ENCODE assay signal across 1 cellular context in the genomic region with DNA sequence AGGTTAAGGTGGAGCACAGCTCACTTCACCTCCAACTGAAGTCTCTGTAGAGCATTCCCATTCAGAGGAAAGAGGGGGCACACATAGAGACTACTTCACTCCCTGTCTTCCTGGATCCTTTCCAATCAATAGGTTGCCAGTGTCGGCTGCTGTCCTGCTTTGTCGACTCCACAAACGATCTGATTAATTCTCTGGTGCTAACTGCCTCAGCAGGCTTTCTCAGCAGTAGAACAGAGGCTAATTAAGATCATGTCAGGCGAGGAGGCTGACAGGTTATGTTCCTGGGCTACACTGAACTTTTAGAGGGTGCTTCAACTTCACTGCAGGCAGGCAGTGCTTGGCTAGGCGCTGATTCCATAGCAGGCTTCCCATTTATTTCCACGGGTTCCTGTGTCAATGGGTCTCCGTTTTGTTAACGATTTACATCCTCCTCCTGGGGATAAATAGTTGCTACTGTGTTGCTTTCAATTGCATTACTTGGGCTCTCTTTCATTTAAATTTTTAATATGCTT.
TF ChIP-seq lines count a peak whose summit lies in the region.

No MANE protein-coding gene starts in this region.

TF ChIP-seq in GM23338, 12 proteins besides CTCF, POLR2A, EP300 and RAD21 (continued from another document):
- TF ChIP-seq, protein P1, sequence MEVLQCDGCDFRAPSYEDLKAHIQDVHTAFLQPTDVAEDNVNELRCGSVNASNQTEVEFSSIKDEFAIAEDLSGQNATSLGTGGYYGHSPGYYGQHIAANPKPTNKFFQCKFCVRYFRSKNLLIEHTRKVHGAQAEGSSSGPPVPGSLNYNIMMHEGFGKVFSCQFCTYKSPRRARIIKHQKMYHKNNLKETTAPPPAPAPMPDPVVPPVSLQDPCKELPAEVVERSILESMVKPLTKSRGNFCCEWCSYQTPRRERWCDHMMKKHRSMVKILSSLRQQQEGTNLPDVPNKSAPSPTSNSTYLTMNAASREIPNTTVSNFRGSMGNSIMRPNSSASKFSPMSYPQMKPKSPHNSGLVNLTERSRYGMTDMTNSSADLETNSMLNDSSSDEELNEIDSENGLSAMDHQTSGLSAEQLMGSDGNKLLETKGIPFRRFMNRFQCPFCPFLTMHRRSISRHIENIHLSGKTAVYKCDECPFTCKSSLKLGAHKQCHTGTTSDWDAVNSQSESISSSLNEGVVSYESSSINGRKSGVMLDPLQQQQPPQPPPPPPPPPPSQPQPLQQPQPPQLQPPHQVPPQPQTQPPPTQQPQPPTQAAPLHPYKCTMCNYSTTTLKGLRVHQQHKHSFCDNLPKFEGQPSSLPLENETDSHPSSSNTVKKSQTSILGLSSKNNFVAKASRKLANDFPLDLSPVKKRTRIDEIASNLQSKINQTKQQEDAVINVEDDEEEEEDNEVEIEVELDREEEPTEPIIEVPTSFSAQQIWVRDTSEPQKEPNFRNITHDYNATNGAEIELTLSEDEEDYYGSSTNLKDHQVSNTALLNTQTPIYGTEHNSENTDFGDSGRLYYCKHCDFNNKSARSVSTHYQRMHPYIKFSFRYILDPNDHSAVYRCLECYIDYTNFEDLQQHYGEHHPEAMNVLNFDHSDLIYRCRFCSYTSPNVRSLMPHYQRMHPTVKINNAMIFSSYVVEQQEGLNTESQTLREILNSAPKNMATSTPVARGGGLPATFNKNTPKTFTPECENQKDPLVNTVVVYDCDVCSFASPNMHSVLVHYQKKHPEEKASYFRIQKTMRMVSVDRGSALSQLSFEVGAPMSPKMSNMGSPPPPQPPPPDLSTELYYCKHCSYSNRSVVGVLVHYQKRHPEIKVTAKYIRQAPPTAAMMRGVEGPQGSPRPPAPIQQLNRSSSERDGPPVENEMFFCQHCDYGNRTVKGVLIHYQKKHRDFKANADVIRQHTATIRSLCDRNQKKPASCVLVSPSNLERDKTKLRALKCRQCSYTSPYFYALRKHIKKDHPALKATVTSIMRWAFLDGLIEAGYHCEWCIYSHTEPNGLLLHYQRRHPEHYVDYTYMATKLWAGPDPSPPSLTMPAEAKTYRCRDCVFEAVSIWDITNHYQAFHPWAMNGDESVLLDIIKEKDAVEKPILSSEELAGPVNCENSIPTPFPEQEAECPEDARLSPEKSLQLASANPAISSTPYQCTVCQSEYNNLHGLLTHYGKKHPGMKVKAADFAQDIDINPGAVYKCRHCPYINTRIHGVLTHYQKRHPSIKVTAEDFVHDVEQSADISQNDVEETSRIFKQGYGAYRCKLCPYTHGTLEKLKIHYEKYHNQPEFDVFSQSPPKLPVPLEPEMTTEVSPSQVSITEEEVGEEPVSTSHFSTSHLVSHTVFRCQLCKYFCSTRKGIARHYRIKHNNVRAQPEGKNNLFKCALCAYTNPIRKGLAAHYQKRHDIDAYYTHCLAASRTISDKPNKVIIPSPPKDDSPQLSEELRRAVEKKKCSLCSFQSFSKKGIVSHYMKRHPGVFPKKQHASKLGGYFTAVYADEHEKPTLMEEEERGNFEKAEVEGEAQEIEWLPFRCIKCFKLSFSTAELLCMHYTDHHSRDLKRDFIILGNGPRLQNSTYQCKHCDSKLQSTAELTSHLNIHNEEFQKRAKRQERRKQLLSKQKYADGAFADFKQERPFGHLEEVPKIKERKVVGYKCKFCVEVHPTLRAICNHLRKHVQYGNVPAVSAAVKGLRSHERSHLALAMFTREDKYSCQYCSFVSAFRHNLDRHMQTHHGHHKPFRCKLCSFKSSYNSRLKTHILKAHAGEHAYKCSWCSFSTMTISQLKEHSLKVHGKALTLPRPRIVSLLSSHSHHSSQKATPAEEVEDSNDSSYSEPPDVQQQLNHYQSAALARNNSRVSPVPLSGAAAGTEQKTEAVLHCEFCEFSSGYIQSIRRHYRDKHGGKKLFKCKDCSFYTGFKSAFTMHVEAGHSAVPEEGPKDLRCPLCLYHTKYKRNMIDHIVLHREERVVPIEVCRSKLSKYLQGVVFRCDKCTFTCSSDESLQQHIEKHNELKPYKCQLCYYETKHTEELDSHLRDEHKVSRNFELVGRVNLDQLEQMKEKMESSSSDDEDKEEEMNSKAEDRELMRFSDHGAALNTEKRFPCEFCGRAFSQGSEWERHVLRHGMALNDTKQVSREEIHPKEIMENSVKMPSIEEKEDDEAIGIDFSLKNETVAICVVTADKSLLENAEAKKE (CRISPR knock-in tag; IDR thresholded peaks at IDR 0.05): no peak
- no peak for TF ChIP-seq NANOG (IDR thresholded peaks at IDR 0.05; ENCODE audit: borderline replicate concordance)
- TF ChIP-seq EZH2phosphoT487 (IDR thresholded peaks at IDR 0.05; ENCODE audit: unreplicated experiment): no peak
- TF ChIP-seq JUNB (IDR thresholded peaks at IDR 0.05; ENCODE audit: unreplicated experiment): no peak
